10 cellular contexts compared by ENCODE assay signal in the genomic region with DNA sequence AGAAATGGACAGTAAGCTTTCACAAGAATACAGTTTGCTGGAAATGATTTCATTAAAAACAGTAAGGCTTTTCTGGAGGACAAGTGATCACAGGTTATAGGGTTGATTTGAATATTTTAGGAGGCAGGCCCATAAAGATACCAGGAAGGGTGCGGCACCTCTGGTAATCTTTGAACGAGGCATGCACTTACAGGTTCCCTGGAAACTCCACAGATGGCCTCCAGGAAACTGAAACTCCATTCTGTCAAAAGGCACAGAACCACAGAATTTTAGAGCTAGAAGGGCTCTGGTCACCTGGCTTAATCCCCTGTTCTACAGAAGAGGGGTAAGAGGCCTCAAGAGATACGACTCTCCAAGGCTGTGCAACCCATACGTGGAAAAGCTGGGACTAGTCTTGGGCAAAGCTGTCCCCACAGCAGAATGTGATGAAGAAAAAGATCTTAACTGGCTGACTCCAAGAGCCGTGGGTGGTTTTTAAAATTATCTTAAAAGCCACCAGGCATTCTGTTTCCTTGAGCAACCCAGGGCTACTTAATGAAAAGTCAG. TPM values are rescaled to one million over a fixed set of nuclear protein-coding genes. Genes with fewer than 3 reads are reported as not detected.
DNase-seq lines count a peak whose midpoint lies in the region; ATAC-seq, FAIRE-seq and TF ChIP-seq lines count a peak whose summit lies in the region.
"Had no signal": no experiment of that assay in that cellular context is flagged by ENCODE, and none has a peak within 500 bp of the region (broad histone marks: within the 10 kb centered on the region; RNA-seq: fewer than 3 reads in every experiment).

No MANE protein-coding gene starts in this region.

- H3K27ac ChIP-seq in heart left ventricle (no peak overlapping the region), right atrium auricular region (no peak overlapping the region), HepG2 (ENCODE audit: extremely low read length, insufficient read depth, low read length) (no peak overlapping the region), upper lobe of left lung (no peak overlapping the region), esophagus muscularis mucosa (replicated peaks in 1 of 4) (no peak overlapping the region)

- H3K4me2 ChIP-seq in HepG2 (ENCODE audit: low read depth, low read length) = peak overlapping the region; percentile 94

- no peaks in the 10 kb centered on the region for H3K79me2 ChIP-seq in HepG2 (ENCODE audit: insufficient read depth, low read length)

- POLR2A ChIA-PET in HepG2 (lab: Yijun Ruan, JAX) = no interaction called here

- in situ Hi-C loops in HepG2 (cut with HindIII; ENCODE audit: extremely low pct_ligation_motif_present, low pct_unique_long_range_greater_than_20kb) = no loop called here

- 62 to 71% (median 69%) methylated on average over 5 of the region's 5 CpGs for WGBS in heart left ventricle, 4 donors
- WGBS in HepG2 (ENCODE audit: low lambda C conversion rate) = 63% methylated on average over 5 of the region's 5 CpGs
- 67 to 75% methylated on average over 5 of the region's 5 CpGs for WGBS in upper lobe of left lung, 2 donors
- 81% methylated on average over 5 of the region's 5 CpGs for WGBS in esophagus muscularis mucosa

- CTCF ChIA-PET in HepG2 (lab: Yijun Ruan, JAX; ENCODE audit: low intra/inter-chr PET ratio, low total read pairs) = no interaction called here

- H3K9me3 ChIP-seq in heart left ventricle (no peaks in the 10 kb centered on the region), right atrium auricular region (no peaks in the 10 kb centered on the region), HepG2 (ENCODE audit: low read length) (no peaks in the 10 kb centered on the region), upper lobe of left lung (no peaks in the 10 kb centered on the region), esophagus muscularis mucosa (no peaks in the 10 kb centered on the region)

- BruUV-seq in HepG2 (replicated peaks; lab: Mats Ljungman, UMichigan) = no TSS peak

- peaks cover 38% of the 10 kb centered on the region for H3K4me1 Mint-ChIP-seq in activated naive CD8-positive, alpha-beta T cell treated with anti-CD3 and anti-CD28 coated beads, Interleukin-2, amount 50 U/mL, for 24 hours
- peaks cover 18% of the 10 kb centered on the region for H3K4me1 Mint-ChIP-seq in type B pancreatic cell (ENCODE audit: unreplicated experiment)

- no peaks in the 10 kb centered on the region for H3K27me3 Mint-ChIP-seq in activated naive CD8-positive, alpha-beta T cell treated with anti-CD3 and anti-CD28 coated beads, Interleukin-2, amount 50 U/mL, for 24 hours
- peaks cover 7% of the 10 kb centered on the region for H3K27me3 Mint-ChIP-seq in type B pancreatic cell

- ATAC-seq in heart left ventricle = no peak
- no peak for ATAC-seq in activated naive CD8-positive, alpha-beta T cell treated with anti-CD3 and anti-CD28 coated beads, Interleukin-2, amount 50 U/mL, for 24 hours
- ATAC-seq in HepG2 = no peak
- no peak for ATAC-seq in upper lobe of left lung (ENCODE audit: low FRiP score in 2 of 2)
- no peak for ATAC-seq in GM19452 (IDR thresholded peaks at IDR 0.05; ENCODE audit: unreplicated experiment)

- TF ChIP-seq RAD21 in HepG2 (CRISPR knock-in tag; IDR thresholded peaks at IDR 0.05) = no peak

- no peaks in the 10 kb centered on the region for H3K27me3 ChIP-seq in heart left ventricle
- H3K27me3 ChIP-seq in right atrium auricular region = no peaks in the 10 kb centered on the region
- H3K27me3 ChIP-seq in HepG2 (ENCODE audit: control insufficient read depth in 1 of 2, insufficient read depth in 2 of 2, low read length in 2 of 2) = no peaks in the 10 kb centered on the region
- no peaks in the 10 kb centered on the region for H3K27me3 ChIP-seq in upper lobe of left lung
- H3K27me3 ChIP-seq in esophagus muscularis mucosa = no peaks in the 10 kb centered on the region

- H4K20me1 ChIP-seq in HepG2 (ENCODE audit: insufficient read depth, low read length) = no peaks in the 10 kb centered on the region

- TF ChIP-seq POLR2A in heart left ventricle (IDR thresholded peaks at IDR 0.05) (no peak), HepG2 (IDR thresholded peaks at IDR 0.05; ENCODE audit: insufficient read depth in 1 of 2, low read depth in 2 of 2, low read length in 2 of 2) (no peak), upper lobe of left lung (IDR thresholded peaks at IDR 0.05) (no peak), esophagus muscularis mucosa (IDR thresholded peaks at IDR 0.05; ENCODE audit: low read depth) (no peak)

- H3K9ac ChIP-seq in HepG2 (ENCODE audit: insufficient read depth, low read depth, low read length) = peak overlapping the region; percentile 12; the same call in 1 of the 2 replicates

- no peak for TF ChIP-seq CTCF in heart left ventricle (IDR thresholded peaks at IDR 0.05)
- no peak for TF ChIP-seq CTCF in right atrium auricular region (IDR thresholded peaks at IDR 0.05)
- TF ChIP-seq CTCF in HepG2 (CRISPR knock-in tag; IDR thresholded peaks at IDR 0.05) = no peak
- TF ChIP-seq CTCF in type B pancreatic cell (conservative IDR thresholded peaks at IDR 0.05) = no peak
- TF ChIP-seq CTCF in upper lobe of left lung (IDR thresholded peaks at IDR 0.05) = no peak
- no peak for TF ChIP-seq CTCF in esophagus muscularis mucosa (IDR thresholded peaks at IDR 0.05)

- DNase-seq in heart left ventricle (no peak), right atrium auricular region (ENCODE audit: low spot score) (no peak), HepG2 (ENCODE audit: low spot score) (no peak), type B pancreatic cell (ENCODE audit: extremely low spot score, unreplicated experiment) (no peak), upper lobe of left lung (no peak), esophagus muscularis mucosa (ENCODE audit: extremely low spot score) (no peak)
- no peak for DNase-seq in activated naive CD8-positive, alpha-beta T cell treated with anti-CD3 and anti-CD28 coated beads, Interleukin-2, amount 50 U/mL, for 24 hours
- DNase-seq: activated CD8-positive, alpha-beta memory T cell treated with anti-CD3 and anti-CD28 coated beads, Interleukin-2, amount 50 U/mL, for 4 hours had no signal

- H2AFZ ChIP-seq in HepG2 (ENCODE audit: low read length) = no peak overlapping the region

- H3K27ac Mint-ChIP-seq in activated naive CD8-positive, alpha-beta T cell treated with anti-CD3 and anti-CD28 coated beads, Interleukin-2, amount 50 U/mL, for 24 hours = no peak overlapping the region
- peak overlapping the region; percentile 90 for H3K27ac Mint-ChIP-seq in type B pancreatic cell

- intact Hi-C loops in heart left ventricle (cut with DNase I) (loop anchor here in 3 of 10 donors (5.0 to 10.0 kb wide), 5 partner anchors 45 to 725 kb away; a partner anchor contains a TSS), HepG2 (cut with micrococcal nuclease; ENCODE audit: unreplicated experiment) (no loop called here), esophagus muscularis mucosa (cut with DNase I) (loop anchor here (10.0 kb wide), 1 partner anchor 328 kb away; no protein-coding TSS in a partner anchor)

- H3K9me3 Mint-ChIP-seq in activated naive CD8-positive, alpha-beta T cell treated with anti-CD3 and anti-CD28 coated beads, Interleukin-2, amount 50 U/mL, for 24 hours = no peaks in the 10 kb centered on the region
- H3K9me3 Mint-ChIP-seq in type B pancreatic cell = no peaks in the 10 kb centered on the region

- H3K4me1 ChIP-seq in heart left ventricle (peaks cover 0 to 18% (median 7%) of the 10 kb centered on the region in 12 donors), right atrium auricular region (peaks cover 0 to 14% of the 10 kb centered on the region in 2 donors), HepG2 (ENCODE audit: insufficient read depth, low read length) (peaks cover 28% of the 10 kb centered on the region), upper lobe of left lung (peaks cover 12 to 24% (median 17%) of the 10 kb centered on the region in 4 donors), esophagus muscularis mucosa (peaks cover 14 to 22% (median 21%) of the 10 kb centered on the region in 4 donors)

- FAIRE-seq in HepG2 (lab: Jason Lieb, UNC) = no peak

- H3K36me3 ChIP-seq in heart left ventricle (peaks cover 0 to 37% (median 25%) of the 10 kb centered on the region in 9 donors), right atrium auricular region (peaks cover 6% of the 10 kb centered on the region), HepG2 (replicated peaks in 1 of 2; ENCODE audit: control insufficient read depth in 1 of 2, insufficient read depth in 2 of 2, low read length in 2 of 2) (peaks cover 0 to 6% of the 10 kb centered on the region in 2 experiments; a peak in 3 of 5 replicates), upper lobe of left lung (peaks cover 0 to 28% (median 6%) of the 10 kb centered on the region in 4 donors), esophagus muscularis mucosa (peaks cover 7 to 27% (median 23%) of the 10 kb centered on the region in 4 donors)

- peaks cover 13% of the 10 kb centered on the region for H3K36me3 Mint-ChIP-seq in activated naive CD8-positive, alpha-beta T cell treated with anti-CD3 and anti-CD28 coated beads, Interleukin-2, amount 50 U/mL, for 24 hours (ENCODE audit: low read depth)
- peaks cover 13% of the 10 kb centered on the region for H3K36me3 Mint-ChIP-seq in type B pancreatic cell

- TF ChIP-seq EP300 in HepG2 (IDR thresholded peaks at IDR 0.05; ENCODE audit: low read depth in 2 of 2, low read length in 2 of 2) = no peak
- no peak for TF ChIP-seq EP300 in HepG2 (CRISPR knock-in tag; IDR thresholded peaks at IDR 0.05; ENCODE audit: borderline replicate concordance)
- no peak for TF ChIP-seq EP300 in upper lobe of left lung (IDR thresholded peaks at IDR 0.05)
- TF ChIP-seq EP300 in esophagus muscularis mucosa (IDR thresholded peaks at IDR 0.05) = no peak

- peak overlapping the region in 8 of 12 donors; percentile 28 to 99 (median 78) for H3K4me3 ChIP-seq in heart left ventricle
- H3K4me3 ChIP-seq in right atrium auricular region = peak overlapping the region in 1 of 2 donors; percentile 81
- H3K4me3 ChIP-seq in HepG2 (replicated peaks in 1 of 3; ENCODE audit: insufficient read depth in 1 of 3, low read depth in 2 of 3, low read length in 3 of 3) = peak overlapping the region in 1 of 3 experiments; percentile 19; a peak in 1 of 6 replicates
- H3K4me3 ChIP-seq in upper lobe of left lung = peak overlapping the region in 1 of 4 donors; percentile 88
- H3K4me3 ChIP-seq in esophagus muscularis mucosa = peak overlapping the region in 2 of 4 donors; percentile 74 to 87

- H3K4me3 Mint-ChIP-seq in activated naive CD8-positive, alpha-beta T cell treated with anti-CD3 and anti-CD28 coated beads, Interleukin-2, amount 50 U/mL, for 24 hours = peak overlapping the region; percentile 57
- H3K4me3 Mint-ChIP-seq in type B pancreatic cell = peak overlapping the region; percentile 85

RNA-seq across cellular contexts. Expression of a gene that starts 1.2 kb away (rescaled TPM):
- total RNA-seq in heart left ventricle = 1 to 10 TPM in 7 of 9 donors, under 1 TPM in 2; 0.49 to 3.0 (median 1.4) TPM
- polyA plus RNA-seq in heart left ventricle = 1 to 10 TPM; 1.4 to 3.7 TPM
- total RNA-seq in right atrium auricular region = 1 to 10 TPM; 2.2 to 3.0 TPM
- total RNA-seq in HepG2 (2016; rRNA removed; fragmentation: Illumina TruSeq; extraction: Trizol) = 1.6 and 3.1 TPM in 2 replicates
- 1.0 and 1.6 TPM in 2 replicates for total RNA-seq in HepG2 (2016; cell fraction: cytosol; rRNA removed; fragmentation: Illumina TruSeq; extraction: Trizol; ENCODE audit: low read depth)
- total RNA-seq in HepG2 (2016; cell fraction: insoluble cytoplasmic fraction; rRNA removed; fragmentation: Illumina TruSeq; extraction: Trizol) = 0.79 and 2.3 TPM in 2 replicates
- 1.0 and 1.2 TPM in 2 replicates for total RNA-seq in HepG2 (2016; cell fraction: membrane; rRNA removed; fragmentation: Illumina TruSeq; extraction: Trizol)
- total RNA-seq in HepG2 (2016; cell fraction: nucleus; rRNA removed; fragmentation: Illumina TruSeq; extraction: Trizol) = 3.9 and 5.4 TPM in 2 replicates
- polyA plus RNA-seq in HepG2 (2011; rRNA removed) = 3.5 TPM in 2 replicates
- 2.2 and 2.3 TPM in 2 replicates for polyA plus RNA-seq in HepG2 (2011; cell fraction: cytosol; rRNA removed)
- polyA plus RNA-seq in HepG2 (2011; cell fraction: nucleus; rRNA removed) = 13.0 and 14.0 TPM in 2 replicates
- 0.79 and 0.84 TPM in 2 replicates for polyA plus RNA-seq in HepG2 (2012)
- polyA plus RNA-seq in HepG2 (2016; cell fraction: cytosol; fragmentation: Illumina TruSeq; extraction: Trizol; ENCODE audit: low read depth) = 0.96 and 0.98 TPM in 2 replicates
- polyA plus RNA-seq in HepG2 (2016; cell fraction: insoluble cytoplasmic fraction; fragmentation: Illumina TruSeq; extraction: Trizol; ENCODE audit: low read depth) = 1.8 and 2.1 TPM in 2 replicates
- polyA plus RNA-seq in HepG2 (2016; cell fraction: membrane; fragmentation: Illumina TruSeq; extraction: Trizol; ENCODE audit: low read depth) = 1.00 and 1.8 TPM in 2 replicates
- 6.1 and 6.6 TPM in 2 replicates for polyA plus RNA-seq in HepG2 (2016; cell fraction: nucleus; fragmentation: Illumina TruSeq; extraction: Trizol; ENCODE audit: insufficient read depth, low read depth)
- polyA minus RNA-seq in HepG2 (2011; rRNA and poly(A)+ RNA removed; ENCODE audit: low replicate concordance) = 2.2 and 3.7 TPM in 2 replicates
- 0.40 and 0.70 TPM in 2 replicates for polyA minus RNA-seq in HepG2 (2011; cell fraction: cytosol; rRNA and poly(A)+ RNA removed)
- 13.5 and 14.9 TPM in 2 replicates for polyA minus RNA-seq in HepG2 (2011; cell fraction: nucleus; rRNA and poly(A)+ RNA removed)
- total RNA-seq in type B pancreatic cell (ENCODE audit: low replicate concordance) = 7.8 and 15.1 TPM in 2 replicates
- total RNA-seq in upper lobe of left lung = 1 to 10 TPM; 3.0 to 8.3 (median 5.6) TPM
- total RNA-seq in esophagus muscularis mucosa = 1 to 10 TPM; 2.7 to 3.7 (median 3.0) TPM

RNA-seq across cellular contexts. Expression of a gene that starts 51.2 kb away (rescaled TPM):
- total RNA-seq in heart left ventricle (under 1 TPM in 1 of 9 donors, not detected in 8; 0.19 TPM), right atrium auricular region (not detected), HepG2 (2016; rRNA removed; fragmentation: Illumina TruSeq; extraction: Trizol) (not detected in 2 replicates), type B pancreatic cell (ENCODE audit: low replicate concordance) (0.07 and 0.10 TPM in 2 replicates), upper lobe of left lung (not detected), esophagus muscularis mucosa (under 1 TPM; 0.17 to 0.99 (median 0.47) TPM)
- polyA plus RNA-seq in heart left ventricle (not detected), HepG2 (2011; rRNA removed) (not detected in 2 replicates)
- not detected in 2 replicates for total RNA-seq in HepG2 (2016; cell fraction: cytosol; rRNA removed; fragmentation: Illumina TruSeq; extraction: Trizol; ENCODE audit: low read depth)
- not detected in 2 replicates for total RNA-seq in HepG2 (2016; cell fraction: insoluble cytoplasmic fraction; rRNA removed; fragmentation: Illumina TruSeq; extraction: Trizol)
- total RNA-seq in HepG2 (2016; cell fraction: membrane; rRNA removed; fragmentation: Illumina TruSeq; extraction: Trizol) = not detected in 2 replicates
- not detected in 2 replicates for total RNA-seq in HepG2 (2016; cell fraction: nucleus; rRNA removed; fragmentation: Illumina TruSeq; extraction: Trizol)
- not detected in 2 replicates for polyA plus RNA-seq in HepG2 (2011; cell fraction: cytosol; rRNA removed)
- polyA plus RNA-seq in HepG2 (2011; cell fraction: nucleus; rRNA removed) = not detected in 2 replicates
- polyA plus RNA-seq in HepG2 (2012) = not detected in 2 replicates
- not detected in 2 replicates for polyA plus RNA-seq in HepG2 (2016; cell fraction: cytosol; fragmentation: Illumina TruSeq; extraction: Trizol; ENCODE audit: low read depth)
- not detected in 2 replicates for polyA plus RNA-seq in HepG2 (2016; cell fraction: insoluble cytoplasmic fraction; fragmentation: Illumina TruSeq; extraction: Trizol; ENCODE audit: low read depth)
- not detected in 2 replicates for polyA plus RNA-seq in HepG2 (2016; cell fraction: membrane; fragmentation: Illumina TruSeq; extraction: Trizol; ENCODE audit: low read depth)
- not detected in 2 replicates for polyA plus RNA-seq in HepG2 (2016; cell fraction: nucleus; fragmentation: Illumina TruSeq; extraction: Trizol; ENCODE audit: insufficient read depth, low read depth)
- polyA minus RNA-seq in HepG2 (2011; rRNA and poly(A)+ RNA removed; ENCODE audit: low replicate concordance) = not detected in 2 replicates
- polyA minus RNA-seq in HepG2 (2011; cell fraction: cytosol; rRNA and poly(A)+ RNA removed) = not detected in 2 replicates
- polyA minus RNA-seq in HepG2 (2011; cell fraction: nucleus; rRNA and poly(A)+ RNA removed) = not detected in 2 replicates
- polyA plus RNA-seq: neural cell had no signal
